ENCODE assay signal across 22 cellular contexts in genomic region chr11:3981084-3981633, GRCh38.
A peak's percentile ranks its signal among the peaks of the same experiment; 100 is the strongest.
DNase-seq lines count a peak whose midpoint lies in the region; ATAC-seq and TF ChIP-seq lines count a peak whose summit lies in the region.
"Had no signal": no experiment of that assay in that cellular context is flagged by ENCODE, and none has a peak within 500 bp of the region (broad histone marks: within the 10 kb centered on the region; RNA-seq: fewer than 3 reads in every experiment).

No MANE protein-coding gene starts in this region.

- no peak overlapping the region for H4K91ac ChIP-seq in IMR-90 (ENCODE audit: insufficient read depth, low read depth, low read length)

- no peak overlapping the region for H3K14ac ChIP-seq in IMR-90 (replicated peaks; ENCODE audit: low read depth, low read length)

- no peaks in the 10 kb centered on the region for H4K20me1 ChIP-seq in IMR-90 (ENCODE audit: insufficient read depth, low read length)

- no peak for TF ChIP-seq CTCF in IMR-90 (conservative IDR thresholded peaks at IDR 0.05; ENCODE audit: low read depth, low read length)

- in situ Hi-C loops in IMR-90 (cut with MboI; ENCODE audit: low sequenced_read_pairs), result no loop called here

- TF ChIP-seq RAD21 in IMR-90 (IDR thresholded peaks at IDR 0.05; ENCODE audit: low read length), result no peak

- H3K9me1 ChIP-seq in IMR-90 (ENCODE audit: insufficient read depth, low read length), result no peaks in the 10 kb centered on the region

- no peak overlapping the region for H2AFZ ChIP-seq in IMR-90 (replicated peaks; ENCODE audit: low read length, poor library complexity)

- POLR2A ChIA-PET in activated CD4-positive, alpha-beta memory T cell treated with anti-CD3 and anti-CD28 coated beads for 36 hours (lab: Charles Lee), result interaction anchor here (1.1 kb wide), 1 partner anchor 8 kb away, joined by 3 read pairs; no protein-coding TSS in a partner anchor
- POLR2A ChIA-PET in activated CD4-positive, alpha-beta memory T cell treated with anti-CD3 and anti-CD28 coated beads, Interleukin-2, amount 10 ng/mL, durations not matched to agents 7 days and 5 days (lab: Charles Lee), result no interaction called here
- POLR2A ChIA-PET in IMR-90 (lab: Charles Lee; ENCODE audit: unreplicated experiment), result no interaction called here
- POLR2A ChIA-PET in naive thymus-derived CD8-positive, alpha-beta T cell (lab: Charles Lee), result no interaction called here

- no peak overlapping the region for H2BK5ac ChIP-seq in IMR-90 (ENCODE audit: low read depth, low read length, poor library complexity, severe bottlenecking)

- no peak overlapping the region for H3K9ac ChIP-seq in IMR-90 (ENCODE audit: low read depth, low read length)

- H3K27ac Mint-ChIP-seq in activated CD4-positive, alpha-beta memory T cell treated with anti-CD3 and anti-CD28 coated beads for 36 hours, result peak overlapping the region; percentile 0
- H3K27ac Mint-ChIP-seq in activated CD4-positive, alpha-beta memory T cell treated with anti-CD3 and anti-CD28 coated beads, Interleukin-2, amount 10 ng/mL, durations not matched to agents 7 days and 5 days, result no peak overlapping the region
- H3K27ac Mint-ChIP-seq in naive thymus-derived CD8-positive, alpha-beta T cell, result peak overlapping the region in 7 of 10 donors; percentile 11 to 77 (median 63)
- H3K27ac Mint-ChIP-seq in stimulated activated effector memory CD8-positive, alpha-beta T cell treated with anti-CD3 and anti-CD28 coated beads, Interleukin-12 subunit alpha, Interleukin-12 subunit beta, amount 100 ng/mL, for 72 hours, result no peak overlapping the region
- H3K27ac Mint-ChIP-seq: HFFc6 had no signal

- no peak overlapping the region for H3K56ac ChIP-seq in IMR-90 (ENCODE audit: extremely low read depth, insufficient read depth, low read length)

- H2BK120ac ChIP-seq in IMR-90 (ENCODE audit: low read depth, low read length), result no peak overlapping the region

- H3K36me3 ChIP-seq in IMR-90 (ENCODE audit: control insufficient read depth, insufficient read depth, low read length) (no peaks in the 10 kb centered on the region), esophagus (ENCODE audit: control insufficient read depth in 2 of 2, insufficient read depth in 2 of 2, low read length in 1 of 2) (no peaks in the 10 kb centered on the region)
- H3K36me3 ChIP-seq: BE2C had no signal

- no TSS peak for BruUV-seq in IMR-90 (replicated peaks; lab: Mats Ljungman, UMichigan)

- no peak overlapping the region for H2AK9ac ChIP-seq in IMR-90 (replicated peaks; ENCODE audit: low read depth, low read length, poor library complexity)

- CTCF ChIA-PET in activated CD4-positive, alpha-beta memory T cell treated with anti-CD3 and anti-CD28 coated beads for 36 hours (lab: Charles Lee), result interaction anchor here (0.6 kb wide), 1 partner anchor 57 kb away, joined by 6 read pairs; no protein-coding TSS in a partner anchor
- CTCF ChIA-PET in activated CD4-positive, alpha-beta memory T cell treated with anti-CD3 and anti-CD28 coated beads, Interleukin-2, amount 10 ng/mL, durations not matched to agents 7 days and 5 days (lab: Charles Lee), result no interaction called here
- CTCF ChIA-PET in IMR-90 (lab: Yijun Ruan, JAX), result no interaction called here

- no peaks in the 10 kb centered on the region for H3K36me3 Mint-ChIP-seq in activated CD4-positive, alpha-beta memory T cell treated with anti-CD3 and anti-CD28 coated beads for 36 hours
- H3K36me3 Mint-ChIP-seq in activated CD4-positive, alpha-beta memory T cell treated with anti-CD3 and anti-CD28 coated beads, Interleukin-2, amount 10 ng/mL, durations not matched to agents 7 days and 5 days (ENCODE audit: low read depth), result peaks cover 23% of the 10 kb centered on the region
- peaks cover 0 to 22% (median 3%) of the 10 kb centered on the region in 3 donors for H3K36me3 Mint-ChIP-seq in naive thymus-derived CD8-positive, alpha-beta T cell
- H3K36me3 Mint-ChIP-seq in stimulated activated effector memory CD8-positive, alpha-beta T cell treated with anti-CD3 and anti-CD28 coated beads, Interleukin-12 subunit alpha, Interleukin-12 subunit beta, amount 100 ng/mL, for 72 hours, result no peaks in the 10 kb centered on the region

- no peak overlapping the region for H3K4me2 ChIP-seq in IMR-90 (ENCODE audit: low read depth, low read length)

- dilution Hi-C loops in IMR-90 (cut with HindIII; ENCODE audit: low sequenced_read_pairs, unreplicated experiment), result no loop called here

- no peak overlapping the region for H2BK20ac ChIP-seq in IMR-90 (ENCODE audit: low read depth, low read length)

- no peaks in the 10 kb centered on the region for H3K27me3 ChIP-seq in IMR-90 (ENCODE audit: control insufficient read depth, insufficient read depth, low read length)
- no peaks in the 10 kb centered on the region for H3K27me3 ChIP-seq in esophagus (ENCODE audit: control insufficient read depth in 1 of 2, insufficient read depth in 2 of 2, low read length in 2 of 2)
- H3K27me3 ChIP-seq: BE2C had no signal

- no peak overlapping the region for H3K4me3 Mint-ChIP-seq in activated CD4-positive, alpha-beta memory T cell treated with anti-CD3 and anti-CD28 coated beads for 36 hours
- H3K4me3 Mint-ChIP-seq in activated CD4-positive, alpha-beta memory T cell treated with anti-CD3 and anti-CD28 coated beads, Interleukin-2, amount 10 ng/mL, durations not matched to agents 7 days and 5 days, result no peak overlapping the region
- no peak overlapping the region for H3K4me3 Mint-ChIP-seq in naive thymus-derived CD8-positive, alpha-beta T cell
- H3K4me3 Mint-ChIP-seq in stimulated activated effector memory CD8-positive, alpha-beta T cell treated with anti-CD3 and anti-CD28 coated beads, Interleukin-12 subunit alpha, Interleukin-12 subunit beta, amount 100 ng/mL, for 72 hours, result no peak overlapping the region
- H3K4me3 Mint-ChIP-seq: HFFc6 had no signal

- peaks cover 71% of the 10 kb centered on the region for H3K4me1 Mint-ChIP-seq in activated CD4-positive, alpha-beta memory T cell treated with anti-CD3 and anti-CD28 coated beads for 36 hours (ENCODE audit: low read depth)
- H3K4me1 Mint-ChIP-seq in activated CD4-positive, alpha-beta memory T cell treated with anti-CD3 and anti-CD28 coated beads, Interleukin-2, amount 10 ng/mL, durations not matched to agents 7 days and 5 days, result peaks cover 54% of the 10 kb centered on the region
- H3K4me1 Mint-ChIP-seq in naive thymus-derived CD8-positive, alpha-beta T cell, result peaks cover 49 to 90% (median 87%) of the 10 kb centered on the region in 4 donors
- peaks cover 74% of the 10 kb centered on the region for H3K4me1 Mint-ChIP-seq in stimulated activated effector memory CD8-positive, alpha-beta T cell treated with anti-CD3 and anti-CD28 coated beads, Interleukin-12 subunit alpha, Interleukin-12 subunit beta, amount 100 ng/mL, for 72 hours

- H3K9me3 Mint-ChIP-seq in activated CD4-positive, alpha-beta memory T cell treated with anti-CD3 and anti-CD28 coated beads for 36 hours, result no peaks in the 10 kb centered on the region
- H3K9me3 Mint-ChIP-seq in activated CD4-positive, alpha-beta memory T cell treated with anti-CD3 and anti-CD28 coated beads, Interleukin-2, amount 10 ng/mL, durations not matched to agents 7 days and 5 days, result no peaks in the 10 kb centered on the region
- H3K9me3 Mint-ChIP-seq in naive thymus-derived CD8-positive, alpha-beta T cell, result no peaks in the 10 kb centered on the region
- H3K9me3 Mint-ChIP-seq in stimulated activated effector memory CD8-positive, alpha-beta T cell treated with anti-CD3 and anti-CD28 coated beads, Interleukin-12 subunit alpha, Interleukin-12 subunit beta, amount 100 ng/mL, for 72 hours, result no peaks in the 10 kb centered on the region
- H3K9me3 Mint-ChIP-seq: CD4-positive, alpha-beta memory T cell; HFFc6 had no signal

- no peak overlapping the region for H2AK5ac ChIP-seq in IMR-90 (ENCODE audit: low read depth, low read length)

- ATAC-seq in IMR-90 (ENCODE audit: low read depth) (no peak), HG02840 (IDR thresholded peaks at IDR 0.05; ENCODE audit: low FRiP score, unreplicated experiment) (no peak), GM19455 (IDR thresholded peaks at IDR 0.05; ENCODE audit: unreplicated experiment) (no peak)
- no peak for ATAC-seq in naive thymus-derived CD8-positive, alpha-beta T cell
- no peak for ATAC-seq in stimulated activated effector memory CD8-positive, alpha-beta T cell treated with anti-CD3 and anti-CD28 coated beads, Interleukin-12 subunit alpha, Interleukin-12 subunit beta, amount 100 ng/mL, for 72 hours
- ATAC-seq: SK-N-SH treated with all-trans-retinoic acid at 6 μM for 48 hours had no signal

- no peak overlapping the region for H3K4me3 ChIP-seq in IMR-90 (ENCODE audit: insufficient read depth, low read depth, low read length)
- no peak overlapping the region for H3K4me3 ChIP-seq in esophagus (ENCODE audit: low read depth in 1 of 2, low read length in 2 of 2)

- H3K4me1 ChIP-seq in IMR-90 (ENCODE audit: control insufficient read depth, insufficient read depth, low read length) (peaks cover 3% of the 10 kb centered on the region; the same call in 1 of the 2 replicates), esophagus (ENCODE audit: control insufficient read depth in 2 of 2, insufficient read depth in 2 of 2, low read length in 1 of 2) (peaks cover 0 to 5% of the 10 kb centered on the region in 2 donors)
- H3K4me1 ChIP-seq: BE2C had no signal

- no peak for DNase-seq in activated CD4-positive, alpha-beta memory T cell treated with anti-CD3 and anti-CD28 coated beads for 36 hours
- no peak for DNase-seq in activated CD4-positive, alpha-beta memory T cell treated with anti-CD3 and anti-CD28 coated beads, Interleukin-2, amount 10 ng/mL, durations not matched to agents 7 days and 5 days
- no peak for DNase-seq in IMR-90
- DNase-seq in naive thymus-derived CD8-positive, alpha-beta T cell, result no peak
- no peak for DNase-seq in stimulated activated effector memory CD8-positive, alpha-beta T cell treated with anti-CD3 and anti-CD28 coated beads, Interleukin-12 subunit alpha, Interleukin-12 subunit beta, amount 100 ng/mL, for 72 hours (ENCODE audit: low spot score in 2 of 2)
- DNase-seq: 8988T; BE2C; Calu3; CD4-positive, alpha-beta memory T cell; DMS53; HFFc6; NCI-H187; NCI-H2227 treated with DMSO at 0.1 percent for 48 hours; NCI-H510A treated with DMSO at 0.1 percent for 48 hours; NCI-H774; RPMI8226; SIG-M5 had no signal

- H4K8ac ChIP-seq in IMR-90 (ENCODE audit: low read depth in 2 of 2, low read length in 2 of 2), result no peak overlapping the region

- no CpG with 5 or more reads among the region's 9 CpGs for WGBS in IMR-90 (ENCODE audit: extremely low coverage in 2 of 2, insufficient read length in 1 of 2), 2 experiments
- WGBS in esophagus, 2 donors, result 41 to 56% methylated on average over 9 of the region's 9 CpGs

- no peak overlapping the region for H2BK15ac ChIP-seq in IMR-90 (ENCODE audit: low read depth, low read length)

- H3K18ac ChIP-seq in IMR-90 (ENCODE audit: low read depth, low read length), result no peak overlapping the region

- no peak for TF ChIP-seq POLR2A in IMR-90 (IDR thresholded peaks at IDR 0.05; ENCODE audit: low read depth, low read length)

- H3K9me3 ChIP-seq in IMR-90 (ENCODE audit: control insufficient read depth, insufficient read depth, low read length), result no peaks in the 10 kb centered on the region
- H3K9me3 ChIP-seq in esophagus (ENCODE audit: control insufficient read depth in 2 of 2, insufficient read depth in 1 of 2, low read depth in 1 of 2, low read length in 1 of 2), result no peaks in the 10 kb centered on the region
- H3K9me3 ChIP-seq: BE2C had no signal

- H3K27ac ChIP-seq in IMR-90 (ENCODE audit: insufficient read depth, low read length), result no peak overlapping the region
- peak overlapping the region; percentile 36 to 40 for H3K27ac ChIP-seq in esophagus (ENCODE audit: low read depth in 2 of 2, low read length in 1 of 2)
- H3K27ac ChIP-seq: HL-60 had no signal

- H3K27me3 Mint-ChIP-seq in activated CD4-positive, alpha-beta memory T cell treated with anti-CD3 and anti-CD28 coated beads for 36 hours, result no peaks in the 10 kb centered on the region
- no peaks in the 10 kb centered on the region for H3K27me3 Mint-ChIP-seq in activated CD4-positive, alpha-beta memory T cell treated with anti-CD3 and anti-CD28 coated beads, Interleukin-2, amount 10 ng/mL, durations not matched to agents 7 days and 5 days
- no peaks in the 10 kb centered on the region for H3K27me3 Mint-ChIP-seq in naive thymus-derived CD8-positive, alpha-beta T cell
- H3K27me3 Mint-ChIP-seq: CD4-positive, alpha-beta memory T cell had no signal

- H3K4ac ChIP-seq in IMR-90 (ENCODE audit: low read depth, low read length), result no peak overlapping the region

- no peaks in the 10 kb centered on the region; a peak in 1 of 4 replicates for H3K79me1 ChIP-seq in IMR-90 (ENCODE audit: low read depth in 1 of 2, low read length in 2 of 2)

- H3K23ac ChIP-seq in IMR-90 (ENCODE audit: low read depth, low read length), result no peak overlapping the region

- intact Hi-C loops in activated CD4-positive, alpha-beta memory T cell treated with anti-CD3 and anti-CD28 coated beads for 36 hours (cut with micrococcal nuclease), result no loop called here
- intact Hi-C loops in IMR-90 (cut with micrococcal nuclease), result no loop called here

- no peak overlapping the region for H4K5ac ChIP-seq in IMR-90 (ENCODE audit: low read depth, low read length)

Comparison
In these comparisons a context has a peak if more than half of its experiments do, and no peak if none do; other contexts are left out.
1. H3K27ac Mint-ChIP-seq: peak in activated CD4-positive, alpha-beta memory T cell treated with anti-CD3 and anti-CD28 coated beads for 36 hours (single experiment) and naive thymus-derived CD8-positive, alpha-beta T cell (7 of 10); none in activated CD4-positive, alpha-beta memory T cell treated with anti-CD3 and anti-CD28 coated beads, Interleukin-2, amount 10 ng/mL, durations not matched to agents 7 days and 5 days (single experiment) and stimulated activated effector memory CD8-positive, alpha-beta T cell treated with anti-CD3 and anti-CD28 coated beads, Interleukin-12 subunit alpha, Interleukin-12 subunit beta, amount 100 ng/mL, for 72 hours (single experiment).